Comparison of ENCODE assay signal across 15 cellular contexts in genomic region chr13:110772091-110772984, GRCh38. TPM values are rescaled to one million over a fixed set of nuclear protein-coding genes. Genes with fewer than 3 reads are reported as not detected.
A peak's percentile ranks its signal among the peaks of the same experiment; 100 is the strongest.
DNase-seq lines count a peak whose midpoint lies in the region; ATAC-seq and TF ChIP-seq lines count a peak whose summit lies in the region.
"Had no signal": no experiment of that assay in that cellular context is flagged by ENCODE, and none has a peak within 500 bp of the region (broad histone marks: within the 10 kb centered on the region; RNA-seq: fewer than 3 reads in every experiment).

No MANE protein-coding gene starts in this region.

- H3K9ac ChIP-seq in subcutaneous abdominal adipose tissue (ENCODE audit: low read length in 5 of 5), result no peak overlapping the region
- no peak overlapping the region for H3K9ac ChIP-seq in Karpas-422 (ENCODE audit: low read length)

- H3K9me3 ChIP-seq in subcutaneous abdominal adipose tissue (ENCODE audit: control insufficient read depth in 5 of 5, low read length in 5 of 5), result no peaks in the 10 kb centered on the region
- no peaks in the 10 kb centered on the region for H3K9me3 ChIP-seq in Karpas-422 (ENCODE audit: low read length)
- H3K9me3 ChIP-seq: A549, BE2C, Caco-2 had no signal

- H3K27ac Mint-ChIP-seq in GM23338, result no peak overlapping the region

- no peaks in the 10 kb centered on the region for H3K27me3 Mint-ChIP-seq in GM23338 (ENCODE audit: insufficient read depth, low read depth, poor library complexity)

- H3K9me3 Mint-ChIP-seq in GM23338, result no peaks in the 10 kb centered on the region
- H3K9me3 Mint-ChIP-seq: CD8-positive, alpha-beta memory T cell had no signal

- H3K4me3 ChIP-seq in GM23338 (no peak overlapping the region), subcutaneous abdominal adipose tissue (ENCODE audit: low read depth in 1 of 5, low read length in 5 of 5) (no peak overlapping the region), Karpas-422 (ENCODE audit: low read length) (no peak overlapping the region)
- H3K4me3 ChIP-seq: A549, GM12878 had no signal

- DNase-seq in GM23338 (ENCODE audit: low spot score) (no peak), RPMI7951 (ENCODE audit: low read depth) (peak; percentile 5), left kidney (ENCODE audit: low read depth, low spot score) (peak; percentile 48), posterior cingulate gyrus (no peak), Karpas-422 (no peak)
- no peak for DNase-seq in stimulated activated naive CD4-positive, alpha-beta T cell treated with Interleukin-2 at 50 U/mL for 16 hours (lab: John Stamatoyannopoulos, UW)
- DNase-seq: BE2C; Caco-2; CD8-positive, alpha-beta memory T cell; DMS53 had no signal

- ATAC-seq in GM23338, result no peak
- ATAC-seq: A549, GM12878, HCT116 had no signal

- H4K20me1 ChIP-seq in GM23338 (replicated peaks; ENCODE audit: insufficient read depth) (no peaks in the 10 kb centered on the region), Karpas-422 (ENCODE audit: insufficient read depth, low read depth, low read length) (no peaks in the 10 kb centered on the region)

- H3K36me3 Mint-ChIP-seq in GM23338 (ENCODE audit: low read depth), result no peaks in the 10 kb centered on the region
- H3K36me3 Mint-ChIP-seq: CD8-positive, alpha-beta memory T cell had no signal

- H3K4me1 ChIP-seq in GM23338 (ENCODE audit: insufficient read depth) (no peaks in the 10 kb centered on the region), subcutaneous abdominal adipose tissue (ENCODE audit: control insufficient read depth in 5 of 5, insufficient read depth in 5 of 5, low read length in 5 of 5) (peaks cover 0 to 16% (median 0%) of the 10 kb centered on the region in 5 donors), Karpas-422 (ENCODE audit: low read length) (no peaks in the 10 kb centered on the region)
- H3K4me1 ChIP-seq: A549, BE2C, Caco-2 had no signal

- no peaks in the 10 kb centered on the region for H3F3A ChIP-seq in GM23338 (replicated peaks; ENCODE audit: low read depth)

- H3K27me3 ChIP-seq in GM23338 (ENCODE audit: insufficient read depth) (no peaks in the 10 kb centered on the region), subcutaneous abdominal adipose tissue (ENCODE audit: control insufficient read depth in 5 of 5, insufficient read depth in 4 of 5, low read length in 5 of 5) (peaks cover 0 to 4% (median 0%) of the 10 kb centered on the region in 5 donors), Karpas-422 (ENCODE audit: low read length) (no peaks in the 10 kb centered on the region)

- no peaks in the 10 kb centered on the region for H3K79me2 ChIP-seq in GM23338 (replicated peaks; ENCODE audit: insufficient read depth)
- no peaks in the 10 kb centered on the region for H3K79me2 ChIP-seq in Karpas-422 (ENCODE audit: low read length)

- H3K9me2 ChIP-seq in GM23338 (ENCODE audit: insufficient read depth), result no peaks in the 10 kb centered on the region
- no peaks in the 10 kb centered on the region for H3K9me2 ChIP-seq in Karpas-422 (replicated peaks; ENCODE audit: insufficient read depth, low read length)

- peak overlapping the region; percentile 59; the same call in 1 of the 2 replicates for H2AFZ ChIP-seq in GM23338
- no peak overlapping the region for H2AFZ ChIP-seq in Karpas-422 (ENCODE audit: low read length)

- H3K36me3 ChIP-seq in GM23338 (ENCODE audit: insufficient read depth), result no peaks in the 10 kb centered on the region
- no peaks in the 10 kb centered on the region for H3K36me3 ChIP-seq in subcutaneous abdominal adipose tissue (ENCODE audit: control insufficient read depth in 5 of 5, insufficient read depth in 5 of 5, low read length in 5 of 5)
- no peaks in the 10 kb centered on the region for H3K36me3 ChIP-seq in Karpas-422 (ENCODE audit: insufficient read depth, low read length)
- H3K36me3 ChIP-seq: BE2C had no signal

- no peak overlapping the region for H3K4me3 Mint-ChIP-seq in GM23338
- H3K4me3 Mint-ChIP-seq: CD8-positive, alpha-beta memory T cell had no signal

- H3K4me1 Mint-ChIP-seq in GM23338, result peaks cover 3% of the 10 kb centered on the region; the same call in 1 of the 3 replicates

- H3K4me2 ChIP-seq in GM23338 (no peak overlapping the region), Karpas-422 (ENCODE audit: low read depth, low read length, poor library complexity, severe bottlenecking) (no peak overlapping the region)
- H3K4me2 ChIP-seq: A549 had no signal

- H3K27ac ChIP-seq in GM23338 (ENCODE audit: low read depth) (no peak overlapping the region), subcutaneous abdominal adipose tissue (ENCODE audit: low read depth, low read length) (peak overlapping the region; percentile 47), Karpas-422 (ENCODE audit: low read length) (no peak overlapping the region)
- H3K27ac ChIP-seq: A549, HL-60 had no signal

- TF ChIP-seq CTCF in GM23338 (conservative IDR thresholded peaks at IDR 0.05; ENCODE audit: low read depth in 2 of 2), result no peak

- intact Hi-C loops in posterior cingulate gyrus (cut with DNase I), result no loop called here

TF ChIP-seq in GM23338, 12 proteins besides CTCF, POLR2A, EP300 and RAD21:
- TF ChIP-seq ETS1 (IDR thresholded peaks at IDR 0.05) (no peak), REST (IDR thresholded peaks at IDR 0.05; ENCODE audit: unreplicated experiment) (no peak), EZH2 (IDR thresholded peaks at IDR 0.05; ENCODE audit: low read depth, unreplicated experiment) (no peak), EZH2phosphoT487 (IDR thresholded peaks at IDR 0.05; ENCODE audit: unreplicated experiment) (no peak), ZNF114 (CRISPR knock-in tag; IDR thresholded peaks at IDR 0.05) (no peak)
TF ChIP-seq in GM23338: peak in this region for 0.

RNA-seq across cellular contexts. Expression of gene ING1, which starts 58.8 kb away (rescaled TPM):
- total RNA-seq in GM23338 (2014; rRNA removed; shearing (Covaris generic)), result 34.4 and 35.8 TPM in 2 replicates
- 26.9 and 27.4 TPM in 2 replicates for polyA plus RNA-seq in GM23338 (2016; fragmentation: Nextera tagmentation; extraction: Ambion mirVana)
- total RNA-seq in RPMI7951 (2014; rRNA removed; shearing (Covaris generic)), result 11.8 and 12.1 TPM in 2 replicates
- total RNA-seq in Karpas-422 (2014; rRNA removed; shearing (Covaris generic); ENCODE audit: low replicate concordance), result 6.3 and 19.9 TPM in 2 replicates

Comparison
In these comparisons a context has a peak if more than half of its experiments do, and no peak if none do; other contexts are left out.
1. DNase-seq: peak in RPMI7951 (single experiment) and left kidney (single experiment); none in GM23338 (single experiment), stimulated activated naive CD4-positive, alpha-beta T cell treated with Interleukin-2 at 50 U/mL for 16 hours (single experiment), posterior cingulate gyrus (0 of 10) and Karpas-422 (single experiment).